14 cellular contexts compared by ENCODE assay signal in genomic region chr17:7263801-7264078, GRCh38. TPM values are rescaled to one million over a fixed set of nuclear protein-coding genes. Genes with fewer than 3 reads are reported as not detected.
A peak's percentile ranks its signal among the peaks of the same experiment; 100 is the strongest.
DNase-seq lines count a peak whose midpoint lies in the region; ATAC-seq and TF ChIP-seq lines count a peak whose summit lies in the region.
"Had no signal": no experiment of that assay in that cellular context is flagged by ENCODE, and none has a peak within 500 bp of the region (broad histone marks: within the 10 kb centered on the region; RNA-seq: fewer than 3 reads in every experiment).

No MANE protein-coding gene starts in this region.

- no peaks in the 10 kb centered on the region for H3K9me3 ChIP-seq in transverse colon
- H3K9me3 ChIP-seq: spleen had no signal

- peaks cover 4% of the 10 kb centered on the region for H3K36me3 Mint-ChIP-seq in activated naive CD4-positive, alpha-beta T cell treated with anti-CD3 and anti-CD28 coated beads, Interleukin-2, amount 50 U/mL, for 24 hours
- H3K36me3 Mint-ChIP-seq in activated T-helper 17 cell treated with anti-CD3 and anti-CD28 coated beads, Interleukin-2, amount 50 U/mL, for 72 hours (ENCODE audit: low read depth), result peaks cover 15% of the 10 kb centered on the region
- H3K36me3 Mint-ChIP-seq: stimulated activated memory B cell treated with anti-CD40 and anti-IgM and Interleukin-4, amounts not matched to agents 10 μg/mL and 1 μg/mL and 100 μg/mL, for 72 hours had no signal

- 38 to 40% methylated on average over 3 to 4 of the region's 4 CpGs for WGBS in transverse colon (ENCODE audit: low coverage in 1 of 2), 2 donors

- peaks cover 24% of the 10 kb centered on the region for H3K4me1 Mint-ChIP-seq in activated naive CD4-positive, alpha-beta T cell treated with anti-CD3 and anti-CD28 coated beads, Interleukin-2, amount 50 U/mL, for 24 hours
- peaks cover 10% of the 10 kb centered on the region for H3K4me1 Mint-ChIP-seq in activated T-helper 17 cell treated with anti-CD3 and anti-CD28 coated beads, Interleukin-2, amount 50 U/mL, for 72 hours

- TF ChIP-seq CTCF in transverse colon (IDR thresholded peaks at IDR 0.05), result no peak

- peak overlapping the region; percentile 82 for H3K4me3 Mint-ChIP-seq in activated naive CD4-positive, alpha-beta T cell treated with anti-CD3 and anti-CD28 coated beads, Interleukin-2, amount 50 U/mL, for 24 hours
- peak overlapping the region; percentile 77 for H3K4me3 Mint-ChIP-seq in activated T-helper 17 cell treated with anti-CD3 and anti-CD28 coated beads, Interleukin-2, amount 50 U/mL, for 72 hours

- peaks cover 0 to 65% (median 30%) of the 10 kb centered on the region in 4 donors for H3K4me1 ChIP-seq in transverse colon

- peak overlapping the region in 3 of 4 donors; percentile 46 to 72 (median 60) for H3K4me3 ChIP-seq in transverse colon

- in situ Hi-C loops in transverse colon (cut with MboI; ENCODE audit: low pct_ligation_motif_present in 1 of 4, low pct_unique_long_range_greater_than_20kb in 1 of 4, low sequenced_read_pairs in 3 of 4), result no loop called here

- TF ChIP-seq EP300 in transverse colon (IDR thresholded peaks at IDR 0.05; ENCODE audit: low read depth), result no peak

- H3K9me3 Mint-ChIP-seq in activated naive CD4-positive, alpha-beta T cell treated with anti-CD3 and anti-CD28 coated beads, Interleukin-2, amount 50 U/mL, for 24 hours, result no peaks in the 10 kb centered on the region
- H3K9me3 Mint-ChIP-seq in activated T-helper 17 cell treated with anti-CD3 and anti-CD28 coated beads, Interleukin-2, amount 50 U/mL, for 72 hours, result no peaks in the 10 kb centered on the region
- H3K9me3 Mint-ChIP-seq: stimulated activated memory B cell treated with anti-CD40 and anti-IgM and Interleukin-4, amounts not matched to agents 10 μg/mL and 1 μg/mL and 100 μg/mL, for 72 hours had no signal

- ATAC-seq in activated T-helper 17 cell treated with anti-CD3 and anti-CD28 coated beads, Interleukin-2, amount 50 U/mL, for 72 hours (replicated peaks), result no peak
- ATAC-seq in left colon, result peak; percentile 22
- ATAC-seq in HG03439 (IDR thresholded peaks at IDR 0.05; ENCODE audit: unreplicated experiment), result no peak
- ATAC-seq: stimulated activated memory B cell treated with anti-CD40 and anti-IgM and Interleukin-4, amounts not matched to agents 10 μg/mL and 1 μg/mL and 100 μg/mL, for 72 hours had no signal

- H3K27me3 ChIP-seq in transverse colon, result peaks cover 42% of the 10 kb centered on the region

- H3K36me3 ChIP-seq in transverse colon, result no peaks in the 10 kb centered on the region

- peak overlapping the region; percentile 88 to 96 (median 94) for H3K27ac ChIP-seq in transverse colon
- H3K27ac ChIP-seq: dorsolateral prefrontal cortex had no signal

- peak overlapping the region; percentile 47 for H3K27ac Mint-ChIP-seq in activated naive CD4-positive, alpha-beta T cell treated with anti-CD3 and anti-CD28 coated beads, Interleukin-2, amount 50 U/mL, for 24 hours
- no peak overlapping the region for H3K27ac Mint-ChIP-seq in activated T-helper 17 cell treated with anti-CD3 and anti-CD28 coated beads, Interleukin-2, amount 50 U/mL, for 72 hours

- DNase-seq in activated naive CD4-positive, alpha-beta T cell treated with anti-CD3 and anti-CD28 coated beads, Interleukin-2, amount 50 U/mL, for 16 hours, result no peak
- DNase-seq in left colon (peak; percentile 68 to 75), transverse colon (peak; percentile 76), NCI-H1436 (lab: John Stamatoyannopoulos, UW) (no peak), GM03348 (ENCODE audit: low spot score) (no peak)
- DNase-seq: AML-193, dorsolateral prefrontal cortex, KG1, spleen had no signal

- peaks cover 2% of the 10 kb centered on the region for H3K27me3 Mint-ChIP-seq in activated naive CD4-positive, alpha-beta T cell treated with anti-CD3 and anti-CD28 coated beads, Interleukin-2, amount 50 U/mL, for 24 hours
- peaks cover 17% of the 10 kb centered on the region for H3K27me3 Mint-ChIP-seq in activated T-helper 17 cell treated with anti-CD3 and anti-CD28 coated beads, Interleukin-2, amount 50 U/mL, for 72 hours

- TF ChIP-seq POLR2A in transverse colon (IDR thresholded peaks at IDR 0.05), result no peak

- intact Hi-C loops in left colon (cut with DNase I, micrococcal nuclease), result no loop called here
- intact Hi-C loops in transverse colon (cut with DNase I; ENCODE audit: low total_unique reads), result no loop called here

RNA-seq across cellular contexts. Expression of gene CLDN7, which starts 1.5 kb away (rescaled TPM):
- total RNA-seq in activated T-helper 17 cell treated with anti-CD3 and anti-CD28 coated beads, Interleukin-2, amount 50 U/mL, for 72 hours, result 1 to 10 TPM in 1 of 2 donors, under 1 TPM in 1; 0.52 to 1.0 TPM
- total RNA-seq in left colon (1,000 to 10,000 TPM in 1 of 2 donors, 100 to 1,000 TPM in 1; 997 to 1,004 TPM), transverse colon (1,000 to 10,000 TPM in 1 of 4 donors, 100 to 1,000 TPM in 3; 571 to 1,162 (median 940) TPM)

RNA-seq across cellular contexts. Expression of gene ELP5, which starts 11.7 kb away (rescaled TPM):
- 10 to 100 TPM; 43.7 to 72.0 TPM for total RNA-seq in activated T-helper 17 cell treated with anti-CD3 and anti-CD28 coated beads, Interleukin-2, amount 50 U/mL, for 72 hours
- 10 to 100 TPM; 42.4 to 55.4 TPM for total RNA-seq in left colon
- total RNA-seq in transverse colon, result 10 to 100 TPM in 3 of 4 donors, 1 to 10 TPM in 1; 4.9 to 36.2 (median 30.3) TPM

RNA-seq across cellular contexts. Expression of gene CTDNEP1, which starts 12.2 kb away (rescaled TPM):
- 100 to 1,000 TPM; 152 to 209 TPM for total RNA-seq in activated T-helper 17 cell treated with anti-CD3 and anti-CD28 coated beads, Interleukin-2, amount 50 U/mL, for 72 hours
- total RNA-seq in left colon (100 to 1,000 TPM; 108 to 117 TPM), transverse colon (100 to 1,000 TPM in 1 of 4 donors, 10 to 100 TPM in 3; 52.3 to 113 (median 60.4) TPM)

RNA-seq across cellular contexts. Expression of gene SLC2A4, which starts 17.8 kb away (rescaled TPM):
- not detected for total RNA-seq in activated T-helper 17 cell treated with anti-CD3 and anti-CD28 coated beads, Interleukin-2, amount 50 U/mL, for 72 hours
- total RNA-seq in left colon (1 to 10 TPM; 1.4 to 9.7 TPM), transverse colon (10 to 100 TPM in 3 of 4 donors, 1 to 10 TPM in 1; 9.7 to 35.5 (median 20.3) TPM)
- total RNA-seq: NCI-H460 had no signal

RNA-seq across cellular contexts. Expression of gene GABARAP, which starts 21.5 kb away (rescaled TPM):
- total RNA-seq in activated T-helper 17 cell treated with anti-CD3 and anti-CD28 coated beads, Interleukin-2, amount 50 U/mL, for 72 hours, result 100 to 1,000 TPM; 190 to 239 TPM
- total RNA-seq in left colon (100 to 1,000 TPM; 431 to 505 TPM), transverse colon (100 to 1,000 TPM; 209 to 479 (median 394) TPM)

Comparison
In these comparisons a context has a peak if more than half of its experiments do, and no peak if none do; other contexts are left out.
1. DNase-seq: peak in left colon (2 of 2) and transverse colon (single experiment); none in activated naive CD4-positive, alpha-beta T cell treated with anti-CD3 and anti-CD28 coated beads, Interleukin-2, amount 50 U/mL, for 16 hours (single experiment), NCI-H1436 (single experiment) and GM03348 (single experiment).
2. RNA of gene CLDN7, which starts 1.5 kb away (total RNA-seq): 997 to 1,004 TPM in left colon and 571 to 1,162 TPM in transverse colon; 0.52 to 1.0 TPM in activated T-helper 17 cell treated with anti-CD3 and anti-CD28 coated beads, Interleukin-2, amount 50 U/mL, for 72 hours; every median in the first group is over 100 times any median in the second.